Comparison of ENCODE assay signal across 9 cellular contexts in the genomic region with DNA sequence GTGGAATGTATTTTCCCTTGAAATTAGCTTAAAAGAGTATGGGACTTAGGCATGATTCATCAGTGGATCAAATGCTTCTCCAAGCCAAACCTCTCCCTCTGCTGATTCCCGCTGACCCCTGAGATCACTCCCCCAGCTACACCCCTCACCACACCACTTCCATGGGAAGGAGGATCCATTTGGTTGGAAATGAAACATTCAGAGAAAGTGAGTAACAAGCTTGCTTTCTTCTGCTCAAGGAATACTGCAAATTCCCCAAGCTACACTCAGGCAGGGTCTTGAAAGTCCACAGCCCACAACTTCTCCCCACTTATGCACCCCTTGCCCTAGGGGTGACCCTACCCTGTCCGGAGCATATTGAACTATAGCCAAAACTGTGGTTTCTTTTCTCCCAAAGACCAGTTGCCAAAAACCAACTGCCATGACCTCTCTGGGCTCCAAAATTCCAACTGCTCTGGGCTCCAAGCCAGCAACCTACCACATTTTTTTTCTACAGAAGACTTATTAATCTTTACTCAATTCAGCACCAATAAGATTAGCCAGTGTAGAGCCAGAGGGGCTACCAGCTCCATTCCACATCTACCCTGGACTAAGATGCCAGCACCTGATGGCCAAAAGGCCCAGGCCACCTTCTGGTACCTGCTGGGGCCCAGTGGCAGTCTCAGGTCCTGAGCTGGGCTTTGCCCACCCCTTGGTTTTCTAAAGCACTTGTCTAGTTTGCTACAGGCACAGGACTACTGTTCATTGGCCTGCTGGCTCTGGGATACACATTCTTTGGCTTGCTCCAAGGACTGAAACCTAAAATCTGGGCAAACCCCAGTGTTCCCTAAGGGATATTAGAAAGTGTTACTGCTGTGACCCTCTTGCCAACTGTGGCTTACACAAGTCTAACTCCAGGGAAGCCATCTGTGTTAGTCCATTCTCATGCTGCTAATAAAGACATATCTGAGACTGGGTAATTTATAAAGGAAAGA.
DNase-seq lines count a peak whose midpoint lies in the region; ATAC-seq, FAIRE-seq and TF ChIP-seq lines count a peak whose summit lies in the region.
"Had no signal": no experiment of that assay in that cellular context is flagged by ENCODE, and none has a peak within 500 bp of the region (broad histone marks: within the 10 kb centered on the region; RNA-seq: fewer than 3 reads in every experiment).

No MANE protein-coding gene starts in this region.

- H3K36me3 ChIP-seq in adipocyte (ENCODE audit: control insufficient read depth, insufficient read depth, low read length, severe bottlenecking) (no peaks in the 10 kb centered on the region), skeletal muscle tissue (ENCODE audit: control insufficient read depth in 3 of 3, insufficient read depth in 3 of 3, low read length in 3 of 3) (no peaks in the 10 kb centered on the region)

- H3K27me3 ChIP-seq in adipocyte (replicated peaks; ENCODE audit: control insufficient read depth, insufficient read depth, low read length) (no peaks in the 10 kb centered on the region), right cardiac atrium (ENCODE audit: control insufficient read depth, insufficient read depth) (no peaks in the 10 kb centered on the region), skeletal muscle tissue (ENCODE audit: control insufficient read depth in 3 of 3, insufficient read depth in 3 of 3, low read length in 3 of 3) (no peaks in the 10 kb centered on the region)

- H3K4me1 ChIP-seq in adipocyte (ENCODE audit: control insufficient read depth, insufficient read depth, low read length) (peaks cover 31% of the 10 kb centered on the region), right cardiac atrium (ENCODE audit: control insufficient read depth, insufficient read depth, low read length) (peaks cover 44% of the 10 kb centered on the region), skeletal muscle tissue (ENCODE audit: control insufficient read depth in 3 of 3, insufficient read depth in 3 of 3, low read length in 3 of 3) (peaks cover 55 to 91% (median 70%) of the 10 kb centered on the region in 3 donors)

- no peak overlapping the region for H3K9ac ChIP-seq in adipocyte (ENCODE audit: low read length)
- H3K9ac ChIP-seq in skeletal muscle tissue (ENCODE audit: low read depth in 1 of 3, low read length in 3 of 3) = no peak overlapping the region

- peak; percentile 77 for DNase-seq in HCEC 1CT
- DNase-seq in adipocyte (ENCODE audit: low read depth) = peak; percentile 66
- DNase-seq in right cardiac atrium = no peak
- DNase-seq in superior temporal gyrus (ENCODE audit: extremely low spot score) = no peak
- DNase-seq in NAMALWA (ENCODE audit: low spot score) = no peak
- no peak for DNase-seq in activated T-cell treated with anti-CD3 and anti-CD28 coated beads, Interleukin-2, amount 50 U/mL, for 1 hour
- DNase-seq in GM12891 (ENCODE audit: insufficient read length, low spot score) = no peak
- DNase-seq: hippocampal formation had no signal

- peak overlapping the region; percentile 43 for H3K27ac ChIP-seq in right cardiac atrium (ENCODE audit: low read length)
- peak overlapping the region; percentile 42 for H3K27ac ChIP-seq in skeletal muscle tissue (ENCODE audit: low read depth, low read length)

- peak in 1 of 2 donors; percentile 44 for ATAC-seq in right cardiac atrium

- H3K4me3 ChIP-seq in adipocyte (ENCODE audit: low read length) (peak overlapping the region; percentile 30), right cardiac atrium (ENCODE audit: low read length) (no peak overlapping the region), skeletal muscle tissue (ENCODE audit: low read length in 3 of 3) (peak overlapping the region in 1 of 3 donors; percentile 23)

- WGBS in right cardiac atrium = 33% methylated on average over 2 of the region's 2 CpGs

- intact Hi-C loops in right cardiac atrium (cut with DNase I) = no loop called here

- TF ChIP-seq POLR2A in GM12891 (IDR thresholded peaks at IDR 0.05; ENCODE audit: low read depth, low read length) = no peak

- FAIRE-seq in GM12891 (lab: Jason Lieb, UNC) = no peak

- H3K9me3 ChIP-seq in adipocyte (ENCODE audit: control insufficient read depth, low read length) (no peaks in the 10 kb centered on the region), right cardiac atrium (ENCODE audit: control insufficient read depth, low read length) (no peaks in the 10 kb centered on the region), skeletal muscle tissue (ENCODE audit: control insufficient read depth in 3 of 3, low read length in 3 of 3) (no peaks in the 10 kb centered on the region)

TF ChIP-seq in GM12891, 5 proteins besides CTCF, POLR2A, EP300 and RAD21:
- TF ChIP-seq TAF1 (IDR thresholded peaks at IDR 0.05; ENCODE audit: low read depth, low read length) (no peak), PAX5 (IDR thresholded peaks at IDR 0.05; ENCODE audit: insufficient read depth, low read length, severe bottlenecking) (no peak), POLR2AphosphoS5 (IDR thresholded peaks at IDR 0.05; ENCODE audit: low read depth, low read length) (no peak), POU2F2 (IDR thresholded peaks at IDR 0.05; ENCODE audit: low read depth, low read length) (no peak), SPI1 (IDR thresholded peaks at IDR 0.05; ENCODE audit: low read depth, low read length) (no peak)

Comparison
In these comparisons a context has a peak if more than half of its experiments do, and no peak if none do; other contexts are left out.
1. DNase-seq: peak in HCEC 1CT (single experiment) and adipocyte (single experiment); none in right cardiac atrium (0 of 3), superior temporal gyrus (single experiment), NAMALWA (single experiment), activated T-cell treated with anti-CD3 and anti-CD28 coated beads, Interleukin-2, amount 50 U/mL, for 1 hour (single experiment) and GM12891 (single experiment).